ENCODE assay signal across 22 cellular contexts in genomic region chr6:168634928-168635327, GRCh38.
"Had no signal": no experiment of that assay in that cellular context is flagged by ENCODE, and none has a peak within 500 bp of the region (broad histone marks: within the 10 kb centered on the region; RNA-seq: fewer than 3 reads in every experiment).

No MANE protein-coding gene starts in this region.

- H3K4me1 ChIP-seq: left lung, pancreas, right lobe of liver, thyroid gland had no signal

- DNase-seq: dermis blood vessel endothelial cell; effector memory CD4-positive, alpha-beta T cell; erythroblast; esophagus squamous epithelium; left lung; mesenchymal stem cell; midbrain; naive thymus-derived CD8-positive, alpha-beta T cell; pancreas; retina; right lobe of liver; stimulated activated CD4-positive, alpha-beta T cell treated with anti-CD3 and anti-CD28 coated beads, Interleukin-12 subunit alpha, Interleukin-12 subunit beta, amount 100 ng/mL, for 4 hours; stimulated activated CD4-positive, alpha-beta T cell treated with anti-CD3 and anti-CD28 coated beads, Interleukin-1b, Interleukin-23, amount 100 ng/mL, for 48 hours; stimulated activated CD4-positive, alpha-beta T cell treated with anti-CD3 and anti-CD28 coated beads, Interleukin-4, amount 100 ng/mL, for 1 hour; stimulated activated CD8-positive, alpha-beta memory T cell treated with anti-CD3 and anti-CD28 coated beads, Interleukin-4, amount 100 ng/mL, for 48 hours; stimulated activated naive CD4-positive, alpha-beta T cell; stimulated activated naive CD8-positive, alpha-beta T cell treated with anti-CD3 and anti-CD28 coated beads, Interleukin-15, amount 100 ng/mL, for 72 hours; thyroid gland; trophoblast cell had no signal

- H3K27ac ChIP-seq: coronary artery, esophagus squamous epithelium, left lung, neutrophil, pancreas, right lobe of liver, thyroid gland had no signal

- H3K36me3 ChIP-seq: esophagus squamous epithelium, left lung, neutrophil, pancreas, right lobe of liver, thyroid gland had no signal

- H3K4me3 ChIP-seq: coronary artery, esophagus squamous epithelium, left lung, pancreas, right lobe of liver, smooth muscle cell, thyroid gland had no signal

- ATAC-seq: left lung; naive thymus-derived CD8-positive, alpha-beta T cell; pancreas; right lobe of liver; stimulated activated naive CD8-positive, alpha-beta T cell treated with anti-CD3 and anti-CD28 coated beads, Interleukin-15, amount 100 ng/mL, for 72 hours had no signal

- H3K27me3 ChIP-seq: esophagus squamous epithelium, neutrophil, pancreas, right lobe of liver, thyroid gland had no signal

- H3K4me2 ChIP-seq: smooth muscle cell had no signal
